ENCODE assay signal across 18 cellular contexts in the genomic region with DNA sequence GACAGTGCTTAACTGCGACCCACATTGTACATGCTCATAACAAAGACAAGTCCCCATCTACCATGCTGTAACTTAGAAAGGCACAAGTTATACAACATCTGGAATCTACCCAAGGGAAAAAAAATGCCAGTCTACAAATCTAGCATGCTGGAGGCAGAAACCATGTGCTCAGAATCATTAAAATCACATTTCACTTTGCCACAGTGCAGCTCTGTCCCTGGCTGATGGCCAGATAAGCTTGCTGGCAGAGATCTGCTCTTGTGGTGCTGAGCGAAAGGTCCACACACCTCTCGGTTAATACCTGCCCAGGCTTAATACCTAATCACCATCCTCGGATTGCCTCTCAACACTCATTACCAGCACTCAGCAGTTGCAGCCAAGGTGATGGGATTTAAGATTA.
DNase-seq lines count a peak whose midpoint lies in the region; FAIRE-seq and TF ChIP-seq lines count a peak whose summit lies in the region.
"Had no signal": no experiment of that assay in that cellular context is flagged by ENCODE, and none has a peak within 500 bp of the region (broad histone marks: within the 10 kb centered on the region; RNA-seq: fewer than 3 reads in every experiment).

No MANE protein-coding gene starts in this region.

- peak; percentile 9 for DNase-seq in DMS 273 treated with DMSO at 0.1 percent for 48 hours (lab: John Stamatoyannopoulos, UW)
- DNase-seq in NCI-H1105 treated with DMSO at 0.1 percent for 48 hours (lab: John Stamatoyannopoulos, UW), result peak; percentile 98
- peak; percentile 68 for DNase-seq in NCI-H2171 treated with DMSO at 0.1 percent for 48 hours (lab: John Stamatoyannopoulos, UW)
- no peak for DNase-seq in NCI-H82 (lab: John Stamatoyannopoulos, UW)
- no peak for DNase-seq in spleen
- no peak for DNase-seq in stomach
- DNase-seq: activated CD4-positive, alpha-beta T cell treated with anti-CD3 and anti-CD28 coated beads for 36 hours; activated naive CD4-positive, alpha-beta T cell treated with anti-CD3 and anti-CD28 coated beads, Interleukin-2, amount 50 U/mL, for 16 hours; activated T-cell treated with anti-CD3 and anti-CD28 coated beads, Interleukin-2, amount 50 U/mL, for 48 hours; aorta; heart right ventricle; KBM-7; left lung; midbrain; nephron progenitor cell; posterior cingulate gyrus had no signal

- H3K27me3 ChIP-seq in spleen (replicated peaks in 1 of 7), result peaks cover 0 to 43% (median 0%) of the 10 kb centered on the region in 7 donors
- peaks cover 0 to 38% (median 0%) of the 10 kb centered on the region in 3 donors for H3K27me3 ChIP-seq in stomach

- TF ChIP-seq POLR2A in spleen (IDR thresholded peaks at IDR 0.05) (no peak), stomach (IDR thresholded peaks at IDR 0.05) (no peak)

- H3K27ac ChIP-seq in spleen (no peak overlapping the region), stomach (no peak overlapping the region)
- H3K27ac ChIP-seq: heart right ventricle, left lung had no signal

- TF ChIP-seq EP300 in stomach (IDR thresholded peaks at IDR 0.05), result no peak

- H3K36me3 ChIP-seq in spleen (no peaks in the 10 kb centered on the region), stomach (no peaks in the 10 kb centered on the region)
- H3K36me3 ChIP-seq: heart right ventricle, left lung had no signal

- intact Hi-C loops in spleen (cut with DNase I; ENCODE audit: low total_unique reads), result no loop called here
- intact Hi-C loops in stomach (cut with DNase I; ENCODE audit: low total_unique reads), result no loop called here

- peaks cover 0 to 6% (median 0%) of the 10 kb centered on the region in 8 donors for H3K9me3 ChIP-seq in spleen
- no peaks in the 10 kb centered on the region for H3K9me3 ChIP-seq in stomach
- H3K9me3 ChIP-seq: left lung had no signal

- TF ChIP-seq CTCF in spleen (IDR thresholded peaks at IDR 0.05 in 8 of 11, conservative IDR thresholded peaks at IDR 0.05 in 3 of 11), result no peak
- TF ChIP-seq CTCF in stomach (IDR thresholded peaks at IDR 0.05), result no peak

- WGBS in spleen, 5 donors, result 68 to 85% (median 76%) methylated on average over 4 of the region's 4 CpGs
- WGBS in stomach, 5 donors, result 50 to 64% (median 60%) methylated on average over 4 of the region's 4 CpGs

- peak; percentile 36 for FAIRE-seq in islet of Langerhans (lab: Jason Lieb, UNC)
- FAIRE-seq: GM12878 had no signal

- no peak overlapping the region for H3K4me3 ChIP-seq in spleen
- no peak overlapping the region for H3K4me3 ChIP-seq in stomach
- H3K4me3 ChIP-seq: GM12878, heart right ventricle, left lung had no signal

- H3K4me1 ChIP-seq in spleen (no peaks in the 10 kb centered on the region), stomach (no peaks in the 10 kb centered on the region)
- H3K4me1 ChIP-seq: heart right ventricle, left lung had no signal

Comparison
In these comparisons a context has a peak if more than half of its experiments do, and no peak if none do; other contexts are left out.
1. DNase-seq: peak in DMS 273 treated with DMSO at 0.1 percent for 48 hours (single experiment), NCI-H1105 treated with DMSO at 0.1 percent for 48 hours (single experiment) and NCI-H2171 treated with DMSO at 0.1 percent for 48 hours (single experiment); none in NCI-H82 (single experiment), spleen (single experiment) and stomach (single experiment).